ENCODE assay signal across 17 cellular contexts in the genomic region with DNA sequence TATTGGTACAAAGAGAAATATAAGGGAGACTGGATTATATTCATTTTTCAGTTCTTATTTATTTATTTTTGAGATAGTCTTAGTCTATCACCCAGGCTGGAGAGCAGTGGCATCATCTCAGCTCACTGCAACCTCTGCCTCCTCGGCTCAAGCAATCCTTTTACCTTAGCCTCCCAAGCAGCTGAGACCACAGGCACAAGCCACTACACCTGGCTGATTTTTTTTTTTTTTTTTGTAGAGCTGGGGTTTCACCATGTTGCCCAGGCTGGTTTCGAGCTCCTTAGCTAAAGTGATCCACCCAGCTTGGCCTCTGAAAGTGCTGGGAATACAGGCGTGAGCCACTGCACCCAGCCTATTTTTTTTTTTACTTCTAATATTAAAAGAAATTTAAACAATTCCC.
"Had no signal": no experiment of that assay in that cellular context is flagged by ENCODE, and none has a peak within 500 bp of the region (broad histone marks: within the 10 kb centered on the region; RNA-seq: fewer than 3 reads in every experiment).

No MANE protein-coding gene starts in this region.

- FAIRE-seq: small intestine had no signal

- H3K4me1 ChIP-seq: uterus had no signal

- H3K27ac ChIP-seq: dorsolateral prefrontal cortex, gastrocnemius medialis, heart right ventricle, left ventricle myocardium inferior, right atrium auricular region, upper lobe of left lung, uterus had no signal

- ATAC-seq: gastrocnemius medialis, heart right ventricle, natural killer cell had no signal

- H3K36me3 ChIP-seq: gastrocnemius medialis, heart right ventricle, left ventricle myocardium inferior, right atrium auricular region, upper lobe of left lung, uterus had no signal

- H3K4me3 ChIP-seq: dorsolateral prefrontal cortex, gastrocnemius medialis, heart right ventricle, left ventricle myocardium inferior, lung, right atrium auricular region, upper lobe of left lung, uterus had no signal

- H3K9me3 ChIP-seq: gastrocnemius medialis, heart right ventricle, left ventricle myocardium inferior, right atrium auricular region, upper lobe of left lung, uterus had no signal

- DNase-seq: cortex of kidney; dorsolateral prefrontal cortex; effector CD8-positive, alpha-beta T cell; gastrocnemius medialis; heart right ventricle; islet precursor cell; left ventricle myocardium inferior; mesenchymal stem cell; natural killer cell; posterior cingulate gyrus; stimulated activated CD4-positive, alpha-beta T cell treated with anti-CD3 and anti-CD28 coated beads, Interleukin-12 subunit alpha, Interleukin-12 subunit beta, amount 100 ng/mL, for 4 hours; stimulated activated naive CD4-positive, alpha-beta T cell; uterus had no signal

- H3K27me3 ChIP-seq: gastrocnemius medialis, heart right ventricle, right atrium auricular region, upper lobe of left lung, uterus had no signal
